9 cellular contexts compared by ENCODE assay signal in genomic region chr9:99825158-99826046, GRCh38. TPM values are rescaled to one million over a fixed set of nuclear protein-coding genes. Genes with fewer than 3 reads are reported as not detected.
A peak's percentile ranks its signal among the peaks of the same experiment; 100 is the strongest.
DNase-seq lines count a peak whose midpoint lies in the region; ATAC-seq and TF ChIP-seq lines count a peak whose summit lies in the region.
"Had no signal": no experiment of that assay in that cellular context is flagged by ENCODE, and none has a peak within 500 bp of the region (broad histone marks: within the 10 kb centered on the region; RNA-seq: fewer than 3 reads in every experiment).

No MANE protein-coding gene starts in this region.

- CTCF ChIA-PET in activated CD8-positive, alpha-beta T cell treated with anti-CD3 and anti-CD28 coated beads for 36 hours (lab: Charles Lee): interaction anchor here (0.6 to 2.5 kb wide), 34 partner anchors 8 to 692 kb away, joined by 3 to 15 read pairs (median 4); partner anchors contain the start of gene STX17

- H3K36me3 Mint-ChIP-seq in activated CD8-positive, alpha-beta T cell treated with anti-CD3 and anti-CD28 coated beads for 36 hours (ENCODE audit: low read depth): peaks cover 79% of the 10 kb centered on the region

- H3F3A ChIP-seq in GM23248 (ENCODE audit: insufficient read depth): peaks cover 8% of the 10 kb centered on the region

- peaks cover 45% of the 10 kb centered on the region for H3K4me1 Mint-ChIP-seq in activated CD8-positive, alpha-beta T cell treated with anti-CD3 and anti-CD28 coated beads for 36 hours (ENCODE audit: low read depth)

- DNase-seq in GM23248: no peak
- DNase-seq in activated CD8-positive, alpha-beta T cell treated with anti-CD3 and anti-CD28 coated beads for 36 hours: no peak
- DNase-seq in hepatocyte (ENCODE audit: low spot score): no peak
- DNase-seq in retina: peak; percentile 69
- DNase-seq in prostate gland (ENCODE audit: low spot score): no peak
- no peak for DNase-seq in anterior cingulate cortex (lab: John Stamatoyannopoulos, UW)

- H3K9ac ChIP-seq in GM23248: no peak overlapping the region

- peak overlapping the region; percentile 98 for H3K27ac Mint-ChIP-seq in activated CD8-positive, alpha-beta T cell treated with anti-CD3 and anti-CD28 coated beads for 36 hours

- in situ Hi-C loops in GM23248 (cut with MboI): loop anchor here (25.0 kb wide), 1 partner anchor 387 kb away; no protein-coding TSS in a partner anchor

- no peaks in the 10 kb centered on the region for H3K79me2 ChIP-seq in GM23248 (ENCODE audit: insufficient read depth)
- no peaks in the 10 kb centered on the region for H3K79me2 ChIP-seq in hepatocyte

- no peak for ATAC-seq in activated CD8-positive, alpha-beta T cell treated with anti-CD3 and anti-CD28 coated beads for 36 hours
- ATAC-seq in GM18867 (IDR thresholded peaks at IDR 0.05; ENCODE audit: unreplicated experiment): no peak
- ATAC-seq in HG02623 (IDR thresholded peaks at IDR 0.05; ENCODE audit: unreplicated experiment): no peak
- ATAC-seq: left lobe of liver had no signal

- H3K27ac ChIP-seq in GM23248: no peak overlapping the region
- H3K27ac ChIP-seq in hepatocyte: no peak overlapping the region
- no peak overlapping the region for H3K27ac ChIP-seq in prostate gland

- no peak overlapping the region for H3K4me2 ChIP-seq in GM23248 (ENCODE audit: unreplicated experiment)
- H3K4me2 ChIP-seq in hepatocyte: peak overlapping the region; percentile 94

- 79 to 82% methylated on average over 44 of the region's 44 CpGs for WGBS in GM23248 (ENCODE audit: low coverage in 1 of 2, low lambda C conversion rate in 2 of 2, missing lambda C conversion rate in 2 of 2), 2 experiments
- 11% methylated on average over 44 of the region's 44 CpGs for WGBS in hepatocyte (ENCODE audit: low lambda C conversion rate, missing lambda C conversion rate)
- 45% methylated on average over 44 of the region's 44 CpGs for WGBS in prostate gland

- no peaks in the 10 kb centered on the region for H3K36me3 ChIP-seq in GM23248 (ENCODE audit: low read depth)
- H3K36me3 ChIP-seq in hepatocyte (replicated peaks; ENCODE audit: insufficient read depth, low read depth): no peaks in the 10 kb centered on the region
- H3K36me3 ChIP-seq in prostate gland: no peaks in the 10 kb centered on the region

- H3K9me3 Mint-ChIP-seq in activated CD8-positive, alpha-beta T cell treated with anti-CD3 and anti-CD28 coated beads for 36 hours: no peaks in the 10 kb centered on the region

- no peak for TF ChIP-seq CTCF in activated CD8-positive, alpha-beta T cell treated with anti-CD3 and anti-CD28 coated beads for 36 hours (IDR thresholded peaks at IDR 0.05)
- no peak for TF ChIP-seq CTCF in hepatocyte (IDR thresholded peaks at IDR 0.05; ENCODE audit: poor library complexity)
- TF ChIP-seq CTCF in prostate gland (IDR thresholded peaks at IDR 0.05): no peak

- H4K20me1 ChIP-seq in GM23248 (ENCODE audit: insufficient read depth) (no peaks in the 10 kb centered on the region), hepatocyte (ENCODE audit: insufficient read depth, poor library complexity, severe bottlenecking) (no peaks in the 10 kb centered on the region)

- H3K9me3 ChIP-seq in GM23248 (ENCODE audit: low read depth) (no peaks in the 10 kb centered on the region), hepatocyte (ENCODE audit: low read depth) (no peaks in the 10 kb centered on the region), prostate gland (no peaks in the 10 kb centered on the region)

- H3K4me1 ChIP-seq in GM23248 (ENCODE audit: insufficient read depth): no peaks in the 10 kb centered on the region
- peaks cover 22% of the 10 kb centered on the region for H3K4me1 ChIP-seq in hepatocyte (ENCODE audit: insufficient read depth)
- peaks cover 8% of the 10 kb centered on the region for H3K4me1 ChIP-seq in prostate gland (replicated peaks)

- no peaks in the 10 kb centered on the region for H3K27me3 ChIP-seq in GM23248 (replicated peaks; ENCODE audit: insufficient read depth)
- H3K27me3 ChIP-seq in hepatocyte: peaks cover 76% of the 10 kb centered on the region
- H3K27me3 ChIP-seq in prostate gland (replicated peaks; ENCODE audit: insufficient read depth): no peaks in the 10 kb centered on the region

- peak overlapping the region; percentile 100 for H3K4me3 Mint-ChIP-seq in activated CD8-positive, alpha-beta T cell treated with anti-CD3 and anti-CD28 coated beads for 36 hours

- intact Hi-C loops in activated CD8-positive, alpha-beta T cell treated with anti-CD3 and anti-CD28 coated beads for 36 hours (cut with micrococcal nuclease): loop anchor here (5.0 kb wide), 1 partner anchor 187 kb away; no protein-coding TSS in a partner anchor
- intact Hi-C loops in prostate gland (cut with DNase I): loop anchor here (10.0 kb wide), 5 partner anchors 269 to 721 kb away; partner anchors contain the start of genes ERP44, INVS and TGFBR1

- POLR2A ChIA-PET in activated CD8-positive, alpha-beta T cell treated with anti-CD3 and anti-CD28 coated beads for 36 hours (lab: Charles Lee): interaction anchor here (0.8 to 1.9 kb wide), 4 partner anchors 14 to 168 kb away, joined by 3 to 6 read pairs (median 5); partner anchors contain the start of gene STX17

- H2AFZ ChIP-seq in GM23248 (peak overlapping the region; percentile 90), hepatocyte (no peak overlapping the region)

- no peak for TF ChIP-seq POLR2A in prostate gland (IDR thresholded peaks at IDR 0.05)

- H3K9me2 ChIP-seq in GM23248 (ENCODE audit: insufficient read depth) (no peaks in the 10 kb centered on the region), hepatocyte (replicated peaks; ENCODE audit: insufficient read depth) (no peaks in the 10 kb centered on the region)

- H3K27me3 Mint-ChIP-seq in activated CD8-positive, alpha-beta T cell treated with anti-CD3 and anti-CD28 coated beads for 36 hours: peaks cover 3% of the 10 kb centered on the region

- H3K4me3 ChIP-seq in GM23248 (no peak overlapping the region), hepatocyte (peak overlapping the region; percentile 87), prostate gland (no peak overlapping the region)

RNA-seq across cellular contexts. Expression of gene NR4A3, which starts 3.7 kb away (rescaled TPM):
- total RNA-seq in GM23248 (2014; rRNA removed; shearing (Covaris generic)): 1.4 and 1.8 TPM in 2 replicates
- polyA plus RNA-seq in GM23248 (2016; fragmentation: Nextera tagmentation; extraction: Ambion mirVana): 0.56 and 1.0 TPM in 2 replicates
- total RNA-seq in activated CD8-positive, alpha-beta T cell treated with anti-CD3 and anti-CD28 coated beads for 36 hours: 100 to 1,000 TPM; 112 to 113 TPM
- total RNA-seq in hepatocyte: 2.2 and 2.4 TPM in 2 replicates
- 2.9 and 6.1 TPM in 2 replicates for polyA plus RNA-seq in hepatocyte
- total RNA-seq in prostate gland: 1 to 10 TPM in 1 of 2 donors, under 1 TPM in 1; 0.64 to 1.1 TPM

Comparison
In these comparisons a context has a peak if more than half of its experiments do, and no peak if none do; other contexts are left out.
1. RNA of gene NR4A3, which starts 3.7 kb away (total RNA-seq): 112 to 113 TPM in activated CD8-positive, alpha-beta T cell treated with anti-CD3 and anti-CD28 coated beads for 36 hours; 2.2 to 2.4 TPM in hepatocyte, 1.4 to 1.8 TPM in GM23248 and 0.64 to 1.1 TPM in prostate gland; every median in the first group is over 10 times any median in the second.